8 cellular contexts compared by ENCODE assay signal in genomic region chr21:8428668-8429482, GRCh38.
A peak's percentile ranks its signal among the peaks of the same experiment; 100 is the strongest.
DNase-seq lines count a peak whose midpoint lies in the region; ATAC-seq and TF ChIP-seq lines count a peak whose summit lies in the region.
"Not testable (repeated sequence)": the region's sequence is repeated elsewhere in the genome, so short reads cannot be mapped to it uniquely, and the experiment has no call there.

No MANE protein-coding gene starts in this region.

- H3K9me3 ChIP-seq in right lobe of liver, upper lobe of right lung: not testable (repeated sequence)

- not testable (repeated sequence) for TF ChIP-seq POLR2A in right lobe of liver (IDR thresholded peaks at IDR 0.05)

- H3K36me3 ChIP-seq in right lobe of liver, upper lobe of right lung: not testable (repeated sequence)

- not testable (repeated sequence) for H3K9me3 Mint-ChIP-seq in activated naive CD4-positive, alpha-beta T cell treated with anti-CD3 and anti-CD28 coated beads, Interleukin-2, amount 50 U/mL, for 72 hours

- not testable (repeated sequence) for H3K36me3 Mint-ChIP-seq in activated naive CD4-positive, alpha-beta T cell treated with anti-CD3 and anti-CD28 coated beads, Interleukin-2, amount 50 U/mL, for 72 hours

- not testable (repeated sequence) for H3K27me3 ChIP-seq in right lobe of liver, upper lobe of right lung

- not testable (repeated sequence) for TF ChIP-seq CTCF in right lobe of liver (IDR thresholded peaks at IDR 0.05); upper lobe of right lung (IDR thresholded peaks at IDR 0.05)

- H3K4me3 ChIP-seq in right lobe of liver, upper lobe of right lung: not testable (repeated sequence)

- no CpG with 5 or more reads among the region's 44 CpGs for WGBS in right lobe of liver (ENCODE audit: insufficient coverage, low coverage, low lambda C conversion rate, missing lambda C conversion rate)

- intact Hi-C loops in right lobe of liver (cut with DNase I); upper lobe of right lung (cut with DNase I): not testable (repeated sequence)

- H3K27ac Mint-ChIP-seq in activated naive CD4-positive, alpha-beta T cell treated with anti-CD3 and anti-CD28 coated beads, Interleukin-2, amount 50 U/mL, for 72 hours = not testable (repeated sequence)

- peak; percentile 70 for ATAC-seq in GM18861 (IDR thresholded peaks at IDR 0.05; ENCODE audit: unreplicated experiment)
- peak; percentile 43 for ATAC-seq in GM19468 (IDR thresholded peaks at IDR 0.05; ENCODE audit: extremely low read depth, unreplicated experiment)
- peak; percentile 82 for ATAC-seq in HG02610 (IDR thresholded peaks at IDR 0.05; ENCODE audit: unreplicated experiment)
- ATAC-seq in HG03066 (IDR thresholded peaks at IDR 0.05; ENCODE audit: low read depth, unreplicated experiment) = peak; percentile 57
- peak; percentile 57 for ATAC-seq in HG03558 (IDR thresholded peaks at IDR 0.05; ENCODE audit: extremely low read depth, unreplicated experiment)
- peak; percentile 78 to 80 for ATAC-seq in activated naive CD4-positive, alpha-beta T cell treated with anti-CD3 and anti-CD28 coated beads, Interleukin-2, amount 50 U/mL, for 72 hours
- ATAC-seq in right lobe of liver = peak; percentile 76 to 85 (median 81)
- peak; percentile 87 for ATAC-seq in upper lobe of right lung

- H3K4me1 ChIP-seq in right lobe of liver, upper lobe of right lung: not testable (repeated sequence)

- DNase-seq in activated naive CD4-positive, alpha-beta T cell treated with anti-CD3 and anti-CD28 coated beads, Interleukin-2, amount 50 U/mL, for 72 hours (ENCODE audit: low spot score in 2 of 2); right lobe of liver; upper lobe of right lung: not testable (repeated sequence)

- H3K27ac ChIP-seq in right lobe of liver, upper lobe of right lung: not testable (repeated sequence)
